In genomic region chr1:225996946-225997545, GRCh38 we compare ENCODE assay signal across 10 cellular contexts. TPM values are rescaled to one million over a fixed set of nuclear protein-coding genes. Genes with fewer than 3 reads are reported as not detected.
A peak's percentile ranks its signal among the peaks of the same experiment; 100 is the strongest.
DNase-seq lines count a peak whose midpoint lies in the region; ATAC-seq, FAIRE-seq and TF ChIP-seq lines count a peak whose summit lies in the region.
"Had no signal": no experiment of that assay in that cellular context is flagged by ENCODE, and none has a peak within 500 bp of the region (broad histone marks: within the 10 kb centered on the region; RNA-seq: fewer than 3 reads in every experiment).

No MANE protein-coding gene starts in this region.

- peaks cover 65% of the 10 kb centered on the region for H3K36me3 Mint-ChIP-seq in central memory CD8-positive, alpha-beta T cell (ENCODE audit: insufficient read depth)
- peaks cover 8% of the 10 kb centered on the region for H3K36me3 Mint-ChIP-seq in progenitor cell of endocrine pancreas (ENCODE audit: insufficient read depth)

- no peak for ATAC-seq in central memory CD8-positive, alpha-beta T cell (replicated peaks; ENCODE audit: extremely low read depth, poor library complexity, severe bottlenecking)

- H3K4me3 ChIP-seq in GM12865 (ENCODE audit: low read depth, low read length) (peak overlapping the region; percentile 80), OCI-LY3 (ENCODE audit: low read length) (no peak overlapping the region), Peyer's patch (no peak overlapping the region)

- H3K27ac Mint-ChIP-seq in central memory CD8-positive, alpha-beta T cell (ENCODE audit: low read depth): peak overlapping the region; percentile 89
- H3K27ac Mint-ChIP-seq in progenitor cell of endocrine pancreas: peak overlapping the region; percentile 59

- peaks cover 23% of the 10 kb centered on the region for H3K36me3 ChIP-seq in OCI-LY3 (replicated peaks; ENCODE audit: low read depth, low read length)
- H3K36me3 ChIP-seq in Peyer's patch: peaks cover 0 to 35% (median 0%) of the 10 kb centered on the region in 3 donors

- H3K27me3 ChIP-seq in OCI-LY3 (ENCODE audit: low read depth, low read length) (no peaks in the 10 kb centered on the region), Peyer's patch (no peaks in the 10 kb centered on the region)

- peaks cover 52% of the 10 kb centered on the region for H3K79me2 ChIP-seq in OCI-LY3 (ENCODE audit: low read length)

- H3K4me1 ChIP-seq in OCI-LY3 (ENCODE audit: low read length) (peaks cover 33% of the 10 kb centered on the region), Peyer's patch (peaks cover 0 to 35% (median 8%) of the 10 kb centered on the region in 4 donors)

- TF ChIP-seq POLR2A in Peyer's patch (IDR thresholded peaks at IDR 0.05): no peak

- H3K4me2 ChIP-seq in OCI-LY3 (ENCODE audit: low read length): peak overlapping the region; percentile 83; the same call in 1 of the 2 replicates

- H3K4me3 Mint-ChIP-seq in central memory CD8-positive, alpha-beta T cell: peak overlapping the region; percentile 45
- H3K4me3 Mint-ChIP-seq in progenitor cell of endocrine pancreas (ENCODE audit: low read depth): peak overlapping the region; percentile 48

- TF ChIP-seq CTCF in GM12865 (IDR thresholded peaks at IDR 0.05; ENCODE audit: insufficient read depth, low read depth, low read length, missing control alignments): no peak
- no peak for TF ChIP-seq CTCF in OCI-LY3 (IDR thresholded peaks at IDR 0.05; ENCODE audit: low read depth, low read length)
- no peak for TF ChIP-seq CTCF in progenitor cell of endocrine pancreas (IDR thresholded peaks at IDR 0.05; ENCODE audit: unreplicated experiment)
- no peak for TF ChIP-seq CTCF in Peyer's patch (IDR thresholded peaks at IDR 0.05)

- H3K9ac ChIP-seq in OCI-LY3 (ENCODE audit: low read length): no peak overlapping the region

- peaks cover 61% of the 10 kb centered on the region for H3K4me1 Mint-ChIP-seq in central memory CD8-positive, alpha-beta T cell
- H3K4me1 Mint-ChIP-seq in progenitor cell of endocrine pancreas (ENCODE audit: low read depth): peaks cover 11% of the 10 kb centered on the region

- H2AFZ ChIP-seq in OCI-LY3 (ENCODE audit: low read depth, low read length): no peak overlapping the region

- no peak overlapping the region for H3K27ac ChIP-seq in OCI-LY3 (ENCODE audit: low read length)
- H3K27ac ChIP-seq in Peyer's patch: no peak overlapping the region

- no peaks in the 10 kb centered on the region for H3K9me3 Mint-ChIP-seq in central memory CD8-positive, alpha-beta T cell
- no peaks in the 10 kb centered on the region for H3K9me3 Mint-ChIP-seq in progenitor cell of endocrine pancreas (ENCODE audit: low read depth)

- DNase-seq in GM12865 (ENCODE audit: low read depth) (peak; percentile 52), progenitor cell of endocrine pancreas (ENCODE audit: low spot score, unreplicated experiment) (no peak), HTR-8/SVneo (ENCODE audit: insufficient read length, low spot score) (no peak), Peyer's patch (no peak), H4 (ENCODE audit: low spot score) (no peak)
- no peak for DNase-seq in central memory CD8-positive, alpha-beta T cell (ENCODE audit: low spot score in 2 of 2)
- DNase-seq: caudate nucleus, NCI-H526 treated with DMSO at 0.1 percent for 48 hours, nucleus accumbens had no signal

- H3K9me3 ChIP-seq in OCI-LY3 (ENCODE audit: insufficient read depth, low read length) (no peaks in the 10 kb centered on the region), Peyer's patch (no peaks in the 10 kb centered on the region)

- 0 out of 2 replicates have a peak, but pooled peaks cover 8% of the 10 kb centered on the region for H4K20me1 ChIP-seq in OCI-LY3 (ENCODE audit: insufficient read depth, low read length)

- no peaks in the 10 kb centered on the region for H3K27me3 Mint-ChIP-seq in central memory CD8-positive, alpha-beta T cell
- H3K27me3 Mint-ChIP-seq in progenitor cell of endocrine pancreas: no peaks in the 10 kb centered on the region

- FAIRE-seq in HTR-8/SVneo (lab: Jason Lieb, UNC): no peak

RNA-seq across cellular contexts. Expression of gene SDE2, which starts 2.1 kb away (rescaled TPM):
- total RNA-seq in progenitor cell of endocrine pancreas (15.0 and 15.1 TPM in 2 replicates), Peyer's patch (10 to 100 TPM; 10.9 to 22.3 (median 15.8) TPM)
- total RNA-seq in H4 (2014; rRNA removed; shearing (Covaris generic)): 13.6 and 14.3 TPM in 2 replicates

RNA-seq across cellular contexts. Expression of gene LEFTY2, which starts 56.0 kb away (rescaled TPM):
- total RNA-seq in progenitor cell of endocrine pancreas (0.22 and 0.51 TPM in 2 replicates), Peyer's patch (not detected)
- total RNA-seq in H4 (2014; rRNA removed; shearing (Covaris generic)): not detected in 2 replicates
